In genomic region chr5:170333161-170333909, GRCh38 we compare ENCODE assay signal across 9 cellular contexts. TPM values are rescaled to one million over a fixed set of nuclear protein-coding genes. Genes with fewer than 3 reads are reported as not detected.
DNase-seq lines count a peak whose midpoint lies in the region; ATAC-seq, FAIRE-seq and TF ChIP-seq lines count a peak whose summit lies in the region.
"Had no signal": no experiment of that assay in that cellular context is flagged by ENCODE, and none has a peak within 500 bp of the region (broad histone marks: within the 10 kb centered on the region; RNA-seq: fewer than 3 reads in every experiment).

No MANE protein-coding gene starts in this region.

- TF ChIP-seq CTCF in K562 (IDR thresholded peaks at IDR 0.05 in 2 of 3, conservative IDR thresholded peaks at IDR 0.05 in 1 of 3; ENCODE audit: insufficient read depth in 2 of 3, low read depth in 1 of 3, low read length in 3 of 3) (no peak), spleen (IDR thresholded peaks at IDR 0.05 in 8 of 11, conservative IDR thresholded peaks at IDR 0.05 in 3 of 11) (no peak), sigmoid colon (IDR thresholded peaks at IDR 0.05) (no peak), esophagus muscularis mucosa (IDR thresholded peaks at IDR 0.05) (no peak)

- POLR2A ChIA-PET in K562 (lab: Yijun Ruan, JAX), result interaction anchor here (0.6 to 1.3 kb wide), 3 partner anchors 27 to 66 kb away, joined by 3 to 5 read pairs (median 4); no protein-coding TSS in a partner anchor

- H3K4me1 ChIP-seq in K562 (replicated peaks in 1 of 2; ENCODE audit: control insufficient read depth in 2 of 2, insufficient read depth in 2 of 2, low read length in 2 of 2) (peaks cover 7 to 48% of the 10 kb centered on the region in 2 experiments; a peak in 4 of 5 replicates), spleen (peaks cover 49 to 100% (median 95%) of the 10 kb centered on the region in 6 donors), sigmoid colon (peaks cover 0 to 10% (median 1%) of the 10 kb centered on the region in 4 donors), esophagus muscularis mucosa (peaks cover 6 to 22% (median 17%) of the 10 kb centered on the region in 4 donors)

- in situ Hi-C loops in K562 (cut with MboI), result no loop called here

- intact Hi-C loops in K562 (cut with micrococcal nuclease), result loop anchor here (5.0 kb wide), 1 partner anchor 36 kb away; the partner anchor contains the start of gene LCP2
- intact Hi-C loops in spleen (cut with DNase I; ENCODE audit: low total_unique reads), result no loop called here
- intact Hi-C loops in sigmoid colon (cut with DNase I), result no loop called here
- intact Hi-C loops in esophagus muscularis mucosa (cut with DNase I), result loop anchor here (10.0 kb wide), 1 partner anchor 239 kb away; no protein-coding TSS in a partner anchor

- peak overlapping the region; percentile 3 for H2AFZ ChIP-seq in K562 (ENCODE audit: low read depth, low read length)

- peak; percentile 29 to 50 (median 35) for DNase-seq in T-helper 17 cell
- peak in 1 of 4 experiments; percentile 47 for DNase-seq in K562 (ENCODE audit: extremely low read depth in 1 of 4, low spot score in 3 of 4)
- peak; percentile 85 for DNase-seq in spleen
- DNase-seq in inferior parietal cortex (ENCODE audit: extremely low spot score), result no peak
- no peak for DNase-seq in sigmoid colon
- DNase-seq in esophagus muscularis mucosa (ENCODE audit: extremely low spot score), result no peak

- ATAC-seq in GM18861 (IDR thresholded peaks at IDR 0.05; ENCODE audit: unreplicated experiment), result peak; percentile 40
- peak; percentile 49 for ATAC-seq in HG03064 (IDR thresholded peaks at IDR 0.05; ENCODE audit: low read depth, unreplicated experiment)
- ATAC-seq in T-helper 17 cell, result peak; percentile 45
- ATAC-seq in K562, result no peak

- no peaks in the 10 kb centered on the region for H3K27me3 ChIP-seq in K562 (ENCODE audit: control insufficient read depth in 2 of 2, insufficient read depth in 2 of 2, low read length in 2 of 2)
- H3K27me3 ChIP-seq in spleen (replicated peaks in 1 of 7), result no peaks in the 10 kb centered on the region
- H3K27me3 ChIP-seq in sigmoid colon, result no peaks in the 10 kb centered on the region
- H3K27me3 ChIP-seq in esophagus muscularis mucosa, result no peaks in the 10 kb centered on the region

- FAIRE-seq in K562 (lab: Jason Lieb, UNC), result peak; percentile 46

- no peak overlapping the region for H3K4me3 ChIP-seq in K562
- H3K4me3 ChIP-seq in spleen, result peak overlapping the region in 1 of 8 donors; percentile 59
- no peak overlapping the region for H3K4me3 ChIP-seq in sigmoid colon
- no peak overlapping the region for H3K4me3 ChIP-seq in esophagus muscularis mucosa

- peak overlapping the region; percentile 34 for H3K4me2 ChIP-seq in K562 (ENCODE audit: insufficient read depth, low read length)

- peaks cover 2% of the 10 kb centered on the region for H3K36me3 Mint-ChIP-seq in T-helper 17 cell (ENCODE audit: low read depth)

- peaks cover 61% of the 10 kb centered on the region for H3K4me1 Mint-ChIP-seq in T-helper 17 cell

- no peaks in the 10 kb centered on the region for H3K9me3 ChIP-seq in T-helper 17 cell (ENCODE audit: control insufficient read depth, low read length, poor library complexity, severe bottlenecking)
- no peaks in the 10 kb centered on the region for H3K9me3 ChIP-seq in K562 (replicated peaks; ENCODE audit: control insufficient read depth, insufficient read depth, low read depth, low read length)
- H3K9me3 ChIP-seq in spleen, result no peaks in the 10 kb centered on the region
- H3K9me3 ChIP-seq in sigmoid colon, result no peaks in the 10 kb centered on the region
- no peaks in the 10 kb centered on the region for H3K9me3 ChIP-seq in esophagus muscularis mucosa

- WGBS in K562 (ENCODE audit: insufficient coverage, low coverage, missing lambda C conversion rate), result 16% methylated on average over 11 of the region's 11 CpGs
- 18 to 26% (median 25%) methylated on average over 10 to 11 of the region's 11 CpGs for WGBS in spleen, 5 donors
- WGBS in sigmoid colon, 2 donors, result 43 to 53% methylated on average over 11 of the region's 11 CpGs
- 71% methylated on average over 11 of the region's 11 CpGs for WGBS in esophagus muscularis mucosa

- H3K27ac ChIP-seq in K562 (ENCODE audit: extremely low read depth, low read depth, low read length) (peak overlapping the region; percentile 17; the same call in 2 of the 3 replicates), spleen (peak overlapping the region; percentile 55 to 95 (median 86)), sigmoid colon (peak overlapping the region in 1 of 4 donors; percentile 25), esophagus muscularis mucosa (replicated peaks in 1 of 4) (peak overlapping the region in 2 of 4 donors; percentile 7 to 22)
- H3K27ac ChIP-seq: epithelial cell of prostate had no signal

- no TSS peak for BruUV-seq in K562 (replicated peaks; lab: Mats Ljungman, UMichigan)

- no peak for TF ChIP-seq EP300 in K562 (IDR thresholded peaks at IDR 0.05; ENCODE audit: low read length)
- TF ChIP-seq EP300 in sigmoid colon (IDR thresholded peaks at IDR 0.05), result no peak
- TF ChIP-seq EP300 in esophagus muscularis mucosa (IDR thresholded peaks at IDR 0.05), result no peak

- CTCF ChIA-PET in K562 (lab: Yijun Ruan, JAX; ENCODE audit: low intra/inter-chr PET ratio), result interaction anchor here (0.6 kb wide), 1 partner anchor 596 kb away, joined by 3 read pairs; no protein-coding TSS in a partner anchor

- TF ChIP-seq POLR2A in K562 (conservative IDR thresholded peaks at IDR 0.05) (no peak), spleen (IDR thresholded peaks at IDR 0.05) (no peak), sigmoid colon (IDR thresholded peaks at IDR 0.05) (no peak), esophagus muscularis mucosa (IDR thresholded peaks at IDR 0.05; ENCODE audit: low read depth) (no peak)

- H3K36me3 ChIP-seq in K562 (ENCODE audit: control insufficient read depth, insufficient read depth, low read length), result no peaks in the 10 kb centered on the region
- no peaks in the 10 kb centered on the region for H3K36me3 ChIP-seq in spleen
- no peaks in the 10 kb centered on the region for H3K36me3 ChIP-seq in sigmoid colon
- no peaks in the 10 kb centered on the region for H3K36me3 ChIP-seq in esophagus muscularis mucosa

- peak overlapping the region in 1 of 2 experiments; percentile 17; a peak in 1 of 4 replicates for H3K9ac ChIP-seq in K562 (ENCODE audit: insufficient read depth in 1 of 2, low read depth in 2 of 2, low read length in 2 of 2)

- H3K9me1 ChIP-seq in K562 (ENCODE audit: control insufficient read depth, insufficient read depth, low read length), result no peaks in the 10 kb centered on the region

- H3K27ac Mint-ChIP-seq in T-helper 17 cell, result no peak overlapping the region

- peak overlapping the region; percentile 88 for H3K4me3 Mint-ChIP-seq in T-helper 17 cell

- no peaks in the 10 kb centered on the region for H4K20me1 ChIP-seq in K562 (replicated peaks; ENCODE audit: control insufficient read depth, insufficient read depth, low read length)

- no peaks in the 10 kb centered on the region for H3K27me3 Mint-ChIP-seq in T-helper 17 cell

- no peak for TF ChIP-seq RAD21 in K562 (CRISPR knock-in tag; conservative IDR thresholded peaks at IDR 0.05 in 1 of 2, IDR thresholded peaks at IDR 0.05 in 1 of 2)

- H3K79me2 ChIP-seq in K562 (ENCODE audit: control insufficient read depth, insufficient read depth, low read length), result peaks cover 5% of the 10 kb centered on the region; the same call in 1 of the 3 replicates

RNA-seq across cellular contexts. Expression of gene LCP2, which starts 35.8 kb away (rescaled TPM):
- total RNA-seq in T-helper 17 cell (100 to 1,000 TPM; 304 to 333 TPM), K562 (2014; rRNA removed) (10.6 and 10.7 TPM in 2 replicates), K562 (2014; rRNA removed; fragmentation: Illumina TruSeq; extraction: Trizol) (14.6 TPM in 2 replicates), K562 (2015; rRNA removed; fragmentation: Illumina TruSeq; extraction: Trizol) (18.6 and 19.4 TPM in 2 replicates), K562 (2021) (22.2 and 24.1 TPM in 2 replicates), spleen (100 to 1,000 TPM; 186 to 272 (median 219) TPM), sigmoid colon (10 to 100 TPM; 10.2 to 17.2 (median 13.6) TPM), esophagus muscularis mucosa (10 to 100 TPM in 2 of 4 donors, 1 to 10 TPM in 2; 6.8 to 20.4 (median 9.0) TPM)
- total RNA-seq in K562 (2011; cell fraction: chromatin; rRNA removed; ENCODE audit: low replicate concordance), result 47.9 and 68.9 TPM in 2 replicates
- 34.0 and 42.2 TPM in 2 replicates for total RNA-seq in K562 (2011; cell fraction: nucleolus; rRNA removed)
- 32.6 and 56.7 TPM in 2 replicates for total RNA-seq in K562 (2011; cell fraction: nucleoplasm; rRNA removed)
- polyA plus RNA-seq in K562 (2011; rRNA removed) (28.5 and 42.2 TPM in 2 replicates), K562 (2014; fragmentation: Illumina TruSeq; extraction: Trizol) (23.6 and 31.3 TPM in 2 replicates), K562 (2014; fragmentation: Nextera tagmentation; extraction: Ambion mirVana) (1 to 10 TPM; 4.0 to 5.2 TPM), K562 (2014; rRNA removed) (12.6 and 14.1 TPM in 2 replicates), spleen (10 to 100 TPM; 28.3 to 33.1 (median 29.3) TPM), sigmoid colon (10 to 100 TPM in 1 of 3 donors, 1 to 10 TPM in 2; 5.4 to 22.3 (median 8.6) TPM)
- polyA plus RNA-seq in K562 (2011; cell fraction: cytosol; rRNA removed), result 17.2 and 28.3 TPM in 2 replicates
- polyA plus RNA-seq in K562 (2011; cell fraction: nucleus; rRNA removed), result 88.9 and 151 TPM in 2 replicates
- polyA plus RNA-seq in K562 (2012), result 30.9 and 61.7 TPM in 2 replicates
- 50.8 and 77.5 TPM in 2 replicates for polyA minus RNA-seq in K562 (2011; rRNA and poly(A)+ RNA removed)
- 19.4 and 21.4 TPM in 2 replicates for polyA minus RNA-seq in K562 (2011; cell fraction: cytosol; rRNA and poly(A)+ RNA removed)
- polyA minus RNA-seq in K562 (2011; cell fraction: nucleus; rRNA and poly(A)+ RNA removed), result 96.3 and 210 TPM in 2 replicates

RNA-seq across cellular contexts. Expression of gene KCNMB1, which starts 55.8 kb away (rescaled TPM):
- total RNA-seq in T-helper 17 cell (under 1 TPM; 0.42 to 0.44 TPM), K562 (2014; rRNA removed) (not detected in 2 replicates), K562 (2014; rRNA removed; fragmentation: Illumina TruSeq; extraction: Trizol) (not detected in 2 replicates), K562 (2015; rRNA removed; fragmentation: Illumina TruSeq; extraction: Trizol) (not detected in 2 replicates), K562 (2021) (not detected in 2 replicates), spleen (1 to 10 TPM in 3 of 7 donors, under 1 TPM in 4; 0.13 to 2.2 (median 0.97) TPM), sigmoid colon (10 to 100 TPM; 38.6 to 59.8 (median 44.6) TPM), esophagus muscularis mucosa (10 to 100 TPM; 45.6 to 83.0 (median 78.8) TPM)
- not detected in 2 replicates for total RNA-seq in K562 (2011; cell fraction: chromatin; rRNA removed; ENCODE audit: low replicate concordance)
- total RNA-seq in K562 (2011; cell fraction: nucleolus; rRNA removed), result not detected in 2 replicates
- total RNA-seq in K562 (2011; cell fraction: nucleoplasm; rRNA removed), result not detected in 2 replicates
- polyA plus RNA-seq in K562 (2011; rRNA removed) (not detected in 2 replicates), K562 (2014; fragmentation: Illumina TruSeq; extraction: Trizol) (not detected in 2 replicates), K562 (2014; fragmentation: Nextera tagmentation; extraction: Ambion mirVana) (not detected), K562 (2014; rRNA removed) (not detected in 2 replicates), spleen (under 1 TPM; 0.63 to 0.80 (median 0.74) TPM), sigmoid colon (1 to 10 TPM in 2 of 3 donors, under 1 TPM in 1; 0.46 to 6.8 (median 1.2) TPM)
- polyA plus RNA-seq in K562 (2011; cell fraction: cytosol; rRNA removed), result not detected in 2 replicates
- not detected in 2 replicates for polyA plus RNA-seq in K562 (2011; cell fraction: nucleus; rRNA removed)
- polyA plus RNA-seq in K562 (2012), result not detected in 2 replicates
- not detected in 2 replicates for polyA minus RNA-seq in K562 (2011; rRNA and poly(A)+ RNA removed)
- polyA minus RNA-seq in K562 (2011; cell fraction: cytosol; rRNA and poly(A)+ RNA removed), result not detected in 2 replicates
- not detected in 2 replicates for polyA minus RNA-seq in K562 (2011; cell fraction: nucleus; rRNA and poly(A)+ RNA removed)

Comparison
In these comparisons a context has a peak if more than half of its experiments do, and no peak if none do; other contexts are left out.
1. DNase-seq: peak in T-helper 17 cell (3 of 3) and spleen (single experiment); none in inferior parietal cortex (single experiment), sigmoid colon (single experiment) and esophagus muscularis mucosa (single experiment).
2. RNA of gene KCNMB1, which starts 55.8 kb away (total RNA-seq): 45.6 to 83.0 TPM in esophagus muscularis mucosa and 38.6 to 59.8 TPM in sigmoid colon; 0.13 to 2.2 TPM in spleen, 0.42 to 0.44 TPM in T-helper 17 cell and not detected in K562; every median in the first group is over 10 times any median in the second.
3. intact Hi-C loops: an anchor here in K562 (5.0 kb wide) and esophagus muscularis mucosa (10.0 kb wide); none called in spleen and sigmoid colon.